16 cellular contexts compared by ENCODE assay signal in the genomic region with DNA sequence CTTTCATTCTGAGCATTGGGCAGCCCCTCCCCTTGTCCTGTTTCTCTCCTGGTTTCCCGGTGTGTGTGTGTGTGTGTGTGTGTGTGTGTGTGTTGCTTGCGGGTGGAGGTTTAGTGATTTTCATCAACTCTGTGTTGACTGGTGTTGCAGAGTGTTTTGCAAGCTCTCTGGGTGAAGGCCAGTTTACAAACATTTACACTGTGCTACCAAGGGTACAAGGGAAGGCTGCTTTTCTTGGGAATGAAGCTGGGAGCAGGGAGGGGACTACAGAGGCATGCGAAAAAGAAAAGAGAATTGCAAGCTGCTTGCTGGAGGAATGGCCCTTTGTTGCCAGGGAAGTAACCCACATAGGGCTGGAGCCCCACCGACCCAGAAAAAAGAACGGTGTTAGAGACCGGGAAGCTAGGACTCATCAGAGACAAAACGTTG. TPM values are rescaled to one million over a fixed set of nuclear protein-coding genes. Genes with fewer than 3 reads are reported as not detected.
DNase-seq lines count a peak whose midpoint lies in the region; ATAC-seq, FAIRE-seq and TF ChIP-seq lines count a peak whose summit lies in the region.
"Had no signal": no experiment of that assay in that cellular context is flagged by ENCODE, and none has a peak within 500 bp of the region (broad histone marks: within the 10 kb centered on the region; RNA-seq: fewer than 3 reads in every experiment).

No MANE protein-coding gene starts in this region.

- CTCF ChIA-PET in activated CD4-positive, alpha-beta T cell treated with anti-CD3 and anti-CD28 coated beads for 36 hours (lab: Charles Lee) = interaction anchor here (1.0 kb wide), 1 partner anchor 12 kb away, joined by 3 read pairs; no protein-coding TSS in a partner anchor

- peak overlapping the region; percentile 41 for H3K27ac Mint-ChIP-seq in activated CD4-positive, alpha-beta T cell treated with anti-CD3 and anti-CD28 coated beads for 36 hours
- no peak overlapping the region for H3K27ac Mint-ChIP-seq in activated CD4-positive, alpha-beta T cell treated with anti-CD3 and anti-CD28 coated beads, Interleukin-2, amount 10 ng/mL, durations not matched to agents 24 days and 14 days
- peak overlapping the region; percentile 23 for H3K27ac Mint-ChIP-seq in activated naive CD8-positive, alpha-beta T cell treated with anti-CD3 and anti-CD28 coated beads, Interleukin-2, amount 10 ng/mL, durations not matched to agents 7 days and 5 days

- no peak for TF ChIP-seq CTCF in kidney (IDR thresholded peaks at IDR 0.05; ENCODE audit: borderline replicate concordance, extremely low read depth, insufficient read depth)

- intact Hi-C loops in activated CD4-positive, alpha-beta T cell treated with anti-CD3 and anti-CD28 coated beads for 36 hours (cut with DNase I, micrococcal nuclease) = no loop called here
- intact Hi-C loops in activated CD4-positive, alpha-beta T cell treated with anti-CD3 and anti-CD28 coated beads, Interleukin-2, amount 10 ng/mL, durations not matched to agents 24 days and 14 days (cut with micrococcal nuclease) = loop anchor here (10.0 kb wide), 1 partner anchor 224 kb away; no protein-coding TSS in a partner anchor
- intact Hi-C loops in sciatic nerve (cut with DNase I) = no loop called here
- intact Hi-C loops in kidney (cut with DNase I) = no loop called here

- no peak overlapping the region for H3K9ac ChIP-seq in kidney (ENCODE audit: low read length in 2 of 2)

- H3K4me3 ChIP-seq in kidney (ENCODE audit: low read length in 2 of 2) = no peak overlapping the region

- POLR2A ChIA-PET in activated CD4-positive, alpha-beta T cell treated with anti-CD3 and anti-CD28 coated beads for 36 hours (lab: Charles Lee) = no interaction called here
- POLR2A ChIA-PET in activated naive CD8-positive, alpha-beta T cell treated with anti-CD3 and anti-CD28 coated beads, Interleukin-2, amount 10 ng/mL, durations not matched to agents 7 days and 5 days (lab: Charles Lee) = no interaction called here

- no peak for ATAC-seq in activated CD4-positive, alpha-beta T cell treated with anti-CD3 and anti-CD28 coated beads for 36 hours
- ATAC-seq in activated naive CD8-positive, alpha-beta T cell treated with anti-CD3 and anti-CD28 coated beads, Interleukin-2, amount 10 ng/mL, durations not matched to agents 7 days and 5 days (ENCODE audit: low read depth) = no peak
- ATAC-seq in sciatic nerve = peak; percentile 38
- ATAC-seq in HG03039 (IDR thresholded peaks at IDR 0.05; ENCODE audit: unreplicated experiment) = no peak

- no peaks in the 10 kb centered on the region for H3K27me3 Mint-ChIP-seq in activated CD4-positive, alpha-beta T cell treated with anti-CD3 and anti-CD28 coated beads for 36 hours
- no peaks in the 10 kb centered on the region for H3K27me3 Mint-ChIP-seq in activated CD4-positive, alpha-beta T cell treated with anti-CD3 and anti-CD28 coated beads, Interleukin-2, amount 10 ng/mL, durations not matched to agents 24 days and 14 days
- no peaks in the 10 kb centered on the region for H3K27me3 Mint-ChIP-seq in activated naive CD8-positive, alpha-beta T cell treated with anti-CD3 and anti-CD28 coated beads, Interleukin-2, amount 10 ng/mL, durations not matched to agents 7 days and 5 days
- H3K27me3 Mint-ChIP-seq: stimulated activated naive CD8-positive, alpha-beta T cell treated with anti-CD3 and anti-CD28 coated beads, Interleukin-15, amount 100 ng/mL, for 72 hours had no signal

- H3K36me3 ChIP-seq in kidney (ENCODE audit: control insufficient read depth in 1 of 2, insufficient read depth in 2 of 2, low read length in 2 of 2) = no peaks in the 10 kb centered on the region

- peaks cover 77% of the 10 kb centered on the region for H3K4me1 Mint-ChIP-seq in activated CD4-positive, alpha-beta T cell treated with anti-CD3 and anti-CD28 coated beads for 36 hours
- peaks cover 47% of the 10 kb centered on the region for H3K4me1 Mint-ChIP-seq in activated CD4-positive, alpha-beta T cell treated with anti-CD3 and anti-CD28 coated beads, Interleukin-2, amount 10 ng/mL, durations not matched to agents 24 days and 14 days
- H3K4me1 Mint-ChIP-seq in activated naive CD8-positive, alpha-beta T cell treated with anti-CD3 and anti-CD28 coated beads, Interleukin-2, amount 10 ng/mL, durations not matched to agents 7 days and 5 days = peaks cover 23% of the 10 kb centered on the region

- no peaks in the 10 kb centered on the region for H3K9me3 ChIP-seq in kidney (ENCODE audit: control insufficient read depth in 1 of 2, low read length in 2 of 2)

- no peaks in the 10 kb centered on the region for H3K4me1 ChIP-seq in kidney (ENCODE audit: control insufficient read depth in 1 of 2, insufficient read depth in 1 of 2, low read depth in 1 of 2, low read length in 2 of 2)

- DNase-seq in activated CD4-positive, alpha-beta T cell treated with anti-CD3 and anti-CD28 coated beads for 36 hours = no peak
- no peak for DNase-seq in activated CD4-positive, alpha-beta T cell treated with anti-CD3 and anti-CD28 coated beads, Interleukin-2, amount 10 ng/mL, durations not matched to agents 24 days and 14 days
- no peak for DNase-seq in activated naive CD8-positive, alpha-beta T cell treated with anti-CD3 and anti-CD28 coated beads, Interleukin-2, amount 10 ng/mL, durations not matched to agents 7 days and 5 days
- DNase-seq in iPS-NIHi11 (ENCODE audit: low spot score) (peak; percentile 28), sciatic nerve (ENCODE audit: low spot score) (no peak), NCI-H1092 (lab: John Stamatoyannopoulos, UW) (no peak), kidney (no peak)
- DNase-seq: 8988T; activated CD4-positive, alpha-beta T cell treated with anti-CD3 and anti-CD28 coated beads for 48 hours; aorta; DMS79; NCI-H748 treated with DMSO at 0.1 percent for 48 hours; stimulated activated naive CD8-positive, alpha-beta T cell treated with anti-CD3 and anti-CD28 coated beads, Interleukin-15, amount 100 ng/mL, for 72 hours had no signal

- H3K4me3 Mint-ChIP-seq in activated CD4-positive, alpha-beta T cell treated with anti-CD3 and anti-CD28 coated beads for 36 hours = no peak overlapping the region
- H3K4me3 Mint-ChIP-seq in activated CD4-positive, alpha-beta T cell treated with anti-CD3 and anti-CD28 coated beads, Interleukin-2, amount 10 ng/mL, durations not matched to agents 24 days and 14 days = no peak overlapping the region
- H3K4me3 Mint-ChIP-seq in activated naive CD8-positive, alpha-beta T cell treated with anti-CD3 and anti-CD28 coated beads, Interleukin-2, amount 10 ng/mL, durations not matched to agents 7 days and 5 days = no peak overlapping the region

- no peak overlapping the region for H3K27ac ChIP-seq in kidney (ENCODE audit: low read depth in 2 of 2, low read length in 2 of 2)
- H3K27ac ChIP-seq: epithelial cell of prostate, HL-60 had no signal

- H3K9me3 Mint-ChIP-seq in activated CD4-positive, alpha-beta T cell treated with anti-CD3 and anti-CD28 coated beads for 36 hours (ENCODE audit: low read depth) = no peaks in the 10 kb centered on the region
- no peaks in the 10 kb centered on the region for H3K9me3 Mint-ChIP-seq in activated CD4-positive, alpha-beta T cell treated with anti-CD3 and anti-CD28 coated beads, Interleukin-2, amount 10 ng/mL, durations not matched to agents 24 days and 14 days
- H3K9me3 Mint-ChIP-seq in activated naive CD8-positive, alpha-beta T cell treated with anti-CD3 and anti-CD28 coated beads, Interleukin-2, amount 10 ng/mL, durations not matched to agents 7 days and 5 days = no peaks in the 10 kb centered on the region
- H3K9me3 Mint-ChIP-seq: stimulated activated naive CD8-positive, alpha-beta T cell treated with anti-CD3 and anti-CD28 coated beads, Interleukin-15, amount 100 ng/mL, for 72 hours had no signal

- peaks cover 8% of the 10 kb centered on the region for H3K36me3 Mint-ChIP-seq in activated CD4-positive, alpha-beta T cell treated with anti-CD3 and anti-CD28 coated beads for 36 hours (ENCODE audit: low read depth)
- peaks cover 26% of the 10 kb centered on the region for H3K36me3 Mint-ChIP-seq in activated CD4-positive, alpha-beta T cell treated with anti-CD3 and anti-CD28 coated beads, Interleukin-2, amount 10 ng/mL, durations not matched to agents 24 days and 14 days (ENCODE audit: low read depth)
- H3K36me3 Mint-ChIP-seq in activated naive CD8-positive, alpha-beta T cell treated with anti-CD3 and anti-CD28 coated beads, Interleukin-2, amount 10 ng/mL, durations not matched to agents 7 days and 5 days = peaks cover 12% of the 10 kb centered on the region

- no peak for FAIRE-seq in kidney (lab: Jason Lieb, UNC)

RNA-seq across cellular contexts. Expression of a gene that starts 29.6 kb away (rescaled TPM):
- total RNA-seq in activated CD4-positive, alpha-beta T cell treated with anti-CD3 and anti-CD28 coated beads for 36 hours = 1 to 10 TPM; 5.0 to 5.7 TPM
- total RNA-seq in activated CD4-positive, alpha-beta T cell treated with anti-CD3 and anti-CD28 coated beads, Interleukin-2, amount 10 ng/mL, durations not matched to agents 24 days and 14 days = 19.6 and 20.8 TPM in 2 replicates
- total RNA-seq in activated naive CD8-positive, alpha-beta T cell treated with anti-CD3 and anti-CD28 coated beads, Interleukin-2, amount 10 ng/mL, durations not matched to agents 7 days and 5 days = 10 to 100 TPM in 1 of 2 experiments, 1 to 10 TPM in 1; 9.3 to 10.0 TPM
- total RNA-seq in sciatic nerve (1.2 TPM), kidney (5.3 TPM)
- 4.8 TPM for polyA plus RNA-seq in kidney (ENCODE audit: insufficient read depth, low read depth, low replicate concordance)
